Comparison of ENCODE assay signal across 8 cellular contexts in genomic region chr12:92987846-92988621, GRCh38. TPM values are rescaled to one million over a fixed set of nuclear protein-coding genes. Genes with fewer than 3 reads are reported as not detected.
DNase-seq lines count a peak whose midpoint lies in the region; ATAC-seq, FAIRE-seq and TF ChIP-seq lines count a peak whose summit lies in the region.

No MANE protein-coding gene starts in this region.

- no peaks in the 10 kb centered on the region for H3K27me3 Mint-ChIP-seq in neural crest cell (ENCODE audit: low read depth)

- peak overlapping the region; percentile 50 for H3K27ac ChIP-seq in KMS-11
- H3K27ac ChIP-seq in ascending aorta = peak overlapping the region; percentile 46 to 50

- H3K4me3 ChIP-seq in KMS-11 (IDR thresholded peaks at IDR 0.05; ENCODE audit: insufficient read depth, low read depth, low read length) (no peak overlapping the region), ascending aorta (no peak overlapping the region)

- ATAC-seq in GM21717 (IDR thresholded peaks at IDR 0.05; ENCODE audit: unreplicated experiment) = peak; percentile 86

- H3K9me3 ChIP-seq in ascending aorta = no peaks in the 10 kb centered on the region

- TF ChIP-seq CTCF in KMS-11 (conservative IDR thresholded peaks at IDR 0.05; ENCODE audit: low read depth, low read length) (no peak), ascending aorta (IDR thresholded peaks at IDR 0.05) (no peak), neural crest cell (conservative IDR thresholded peaks at IDR 0.05) (no peak)

- H3K36me3 ChIP-seq in KMS-11 (ENCODE audit: insufficient read depth) = no peaks in the 10 kb centered on the region
- H3K36me3 ChIP-seq in ascending aorta = no peaks in the 10 kb centered on the region

- peak; percentile 98 for FAIRE-seq in GM18507 (lab: Jason Lieb, UNC)

- H3K4me1 ChIP-seq in KMS-11 (ENCODE audit: low read depth, poor library complexity, severe bottlenecking) (peaks cover 20% of the 10 kb centered on the region), ascending aorta (peaks cover 0 to 4% of the 10 kb centered on the region in 2 donors)

- DNase-seq in GM18507 (ENCODE audit: extremely low spot score, insufficient read length, low read depth) = no peak
- peak in 1 of 2 donors; percentile 69 for DNase-seq in ascending aorta (ENCODE audit: low spot score in 2 of 2)
- no peak for DNase-seq in neural crest cell (ENCODE audit: low read depth, low spot score)
- no peak for DNase-seq in NCI-H2196 (lab: John Stamatoyannopoulos, UW; ENCODE audit: unreplicated experiment)
- DNase-seq in KG1 (lab: John Stamatoyannopoulos, UW) = no peak
- no peak for DNase-seq in HuH-7 (ENCODE audit: low spot score)

- no peaks in the 10 kb centered on the region for H4K20me1 ChIP-seq in KMS-11 (ENCODE audit: insufficient read depth)

- H3K4me1 Mint-ChIP-seq in neural crest cell = peaks cover 11% of the 10 kb centered on the region

- intact Hi-C loops in ascending aorta (cut with DNase I) = loop anchor here (2.0 to 5.0 kb wide), 5 partner anchors 139 to 431 kb away; partner anchors contain the start of gene NUDT4

- H3K27ac Mint-ChIP-seq in neural crest cell (ENCODE audit: unreplicated experiment) = peak overlapping the region; percentile 32

- H3K36me3 Mint-ChIP-seq in neural crest cell (ENCODE audit: low read depth) = no peaks in the 10 kb centered on the region

- peak overlapping the region; percentile 4; the same call in 1 of the 2 replicates for H3K9ac ChIP-seq in KMS-11

- no peaks in the 10 kb centered on the region for H3K79me2 ChIP-seq in KMS-11 (ENCODE audit: insufficient read depth, low read depth)

- no peak overlapping the region for H3K4me3 Mint-ChIP-seq in neural crest cell

- peak overlapping the region; percentile 65 for H3K4me2 ChIP-seq in KMS-11

- peaks cover 7% of the 10 kb centered on the region for H3K9me3 Mint-ChIP-seq in neural crest cell

- H3K27me3 ChIP-seq in KMS-11 (ENCODE audit: insufficient read depth, low read depth) (no peaks in the 10 kb centered on the region), ascending aorta (no peaks in the 10 kb centered on the region)

- peak overlapping the region; percentile 41 for H2AFZ ChIP-seq in KMS-11 (ENCODE audit: low read depth)

RNA-seq across cellular contexts. Expression of gene EEA1, which starts 58.9 kb away (rescaled TPM):
- total RNA-seq in ascending aorta = 10.9 TPM
- total RNA-seq in neural crest cell = 19.9 and 26.0 TPM in 2 replicates
